ENCODE assay signal across 8 cellular contexts in the genomic region with DNA sequence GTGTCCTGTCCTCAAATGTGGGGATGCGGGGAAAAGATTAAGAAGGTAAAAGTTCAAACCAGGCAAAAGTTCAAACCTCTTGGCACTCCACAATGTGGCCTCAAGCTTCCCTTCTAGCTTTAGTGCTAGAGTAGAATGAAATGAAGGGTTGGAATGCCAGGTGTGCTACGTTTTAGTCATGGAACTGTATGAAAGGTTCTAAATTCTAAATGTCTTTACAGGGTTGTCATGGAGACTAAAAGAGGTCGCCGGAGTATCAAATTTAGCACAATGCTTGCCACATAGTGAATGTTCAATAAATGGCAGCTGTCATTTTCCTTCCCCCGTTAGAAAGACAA. TPM values are rescaled to one million over a fixed set of nuclear protein-coding genes. Genes with fewer than 3 reads are reported as not detected.
DNase-seq lines count a peak whose midpoint lies in the region; ATAC-seq and TF ChIP-seq lines count a peak whose summit lies in the region.

No MANE protein-coding gene starts in this region.

- H3K36me3 ChIP-seq in DOHH2 (ENCODE audit: control insufficient read depth, low read length) (no peaks in the 10 kb centered on the region), SK-N-MC (ENCODE audit: insufficient read depth, low read length) (no peaks in the 10 kb centered on the region), psoas muscle (ENCODE audit: insufficient read depth in 1 of 2, low read depth in 1 of 2) (no peaks in the 10 kb centered on the region)

- H3K4me3 ChIP-seq in DOHH2 (ENCODE audit: low read length) (peak overlapping the region; percentile 65), SK-N-MC (peak overlapping the region; percentile 81), fibroblast of mammary gland (ENCODE audit: control insufficient read depth, low read depth, low read length) (peak overlapping the region; percentile 58), psoas muscle (peak overlapping the region; percentile 63)

- peaks cover 23% of the 10 kb centered on the region for H3K27me3 ChIP-seq in DOHH2 (ENCODE audit: control insufficient read depth, low read length)
- H3K27me3 ChIP-seq in psoas muscle (ENCODE audit: insufficient read depth in 3 of 3, low read length in 2 of 3): peaks cover 0 to 3% (median 0%) of the 10 kb centered on the region in 3 donors

- H3K27ac ChIP-seq in DOHH2 (ENCODE audit: low read depth, low read length) (no peak overlapping the region), SK-N-MC (no peak overlapping the region), psoas muscle (peak overlapping the region; percentile 18)

- no peaks in the 10 kb centered on the region for H3K9me2 ChIP-seq in DOHH2 (replicated peaks; ENCODE audit: control insufficient read depth, low read length)

- TF ChIP-seq CTCF in DOHH2 (IDR thresholded peaks at IDR 0.05; ENCODE audit: low read depth, low read length, poor library complexity, severe bottlenecking) (no peak), fibroblast of mammary gland (conservative IDR thresholded peaks at IDR 0.05; ENCODE audit: control insufficient read depth, insufficient read depth, low read depth, low read length) (no peak), psoas muscle (IDR thresholded peaks at IDR 0.05) (no peak)

- ATAC-seq in psoas muscle: no peak
- no peak for ATAC-seq in HG03135 (IDR thresholded peaks at IDR 0.05; ENCODE audit: unreplicated experiment)

- H3K79me2 ChIP-seq in DOHH2 (ENCODE audit: control insufficient read depth, low read length): no peaks in the 10 kb centered on the region

- DNase-seq in SK-N-MC (ENCODE audit: low read depth, low spot score) (no peak), fibroblast of mammary gland (ENCODE audit: low read depth) (no peak), psoas muscle (no peak), NCI-H345 treated with DMSO at 0.1 percent for 48 hours (lab: John Stamatoyannopoulos, UW; ENCODE audit: unreplicated experiment) (no peak), NCI-H226 (no peak), SKM-1 (lab: John Stamatoyannopoulos, UW; ENCODE audit: unreplicated experiment) (no peak)

- no peaks in the 10 kb centered on the region for H3K9me3 ChIP-seq in DOHH2 (ENCODE audit: control insufficient read depth, insufficient read depth, low read length)
- no peaks in the 10 kb centered on the region for H3K9me3 ChIP-seq in SK-N-MC (ENCODE audit: low read depth, low read length)
- H3K9me3 ChIP-seq in psoas muscle: no peaks in the 10 kb centered on the region

- H4K20me1 ChIP-seq in DOHH2 (ENCODE audit: control insufficient read depth, insufficient read depth, low read depth, low read length): no peaks in the 10 kb centered on the region

- peaks cover 13% of the 10 kb centered on the region for H3K4me1 ChIP-seq in DOHH2 (ENCODE audit: control insufficient read depth, low read length)
- no peaks in the 10 kb centered on the region for H3K4me1 ChIP-seq in psoas muscle

- 35 to 51% (median 40%) methylated on average over 5 of the region's 5 CpGs for WGBS in psoas muscle, 3 donors

- no peaks in the 10 kb centered on the region for H3F3A ChIP-seq in DOHH2 (ENCODE audit: control insufficient read depth, insufficient read depth)

- intact Hi-C loops in psoas muscle (cut with DNase I): loop anchor here (1.0 to 5.0 kb wide), 3 partner anchors 131 to 281 kb away; a partner anchor contains a TSS

- H3K4me2 ChIP-seq in DOHH2 (ENCODE audit: low read length): peak overlapping the region; percentile 84

- H3K9ac ChIP-seq in SK-N-MC (ENCODE audit: insufficient read length): no peak overlapping the region

RNA-seq across cellular contexts. Expression of a gene that starts 57.2 kb away (rescaled TPM):
- 1 to 10 TPM; 3.5 to 6.7 (median 5.4) TPM for total RNA-seq in psoas muscle
- polyA plus RNA-seq in psoas muscle: 1 to 10 TPM; 4.2 to 7.1 (median 5.6) TPM
